ENCODE assay signal across 17 cellular contexts in the genomic region with DNA sequence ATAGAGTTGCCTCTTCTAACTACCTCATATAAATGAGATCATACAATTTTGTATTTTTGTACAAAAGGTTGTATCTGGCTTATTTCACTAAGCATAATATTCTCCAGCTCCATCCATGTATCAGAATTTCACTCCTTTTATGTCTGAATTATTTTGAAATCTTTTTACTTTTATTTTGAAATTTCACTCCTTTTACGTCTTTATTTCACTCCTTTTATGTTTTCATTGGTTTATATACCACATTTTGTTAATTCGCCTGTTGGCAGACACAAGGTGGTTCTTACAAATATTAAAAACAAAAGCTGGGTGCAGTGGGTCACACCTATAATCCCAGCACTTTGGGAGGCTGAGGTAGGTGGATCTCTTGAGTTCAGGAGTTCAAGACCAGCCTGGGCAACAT. TPM values are rescaled to one million over a fixed set of nuclear protein-coding genes. Genes with fewer than 3 reads are reported as not detected.
A peak's percentile ranks its signal among the peaks of the same experiment; 100 is the strongest.
DNase-seq lines count a peak whose midpoint lies in the region; ATAC-seq and TF ChIP-seq lines count a peak whose summit lies in the region.
"Had no signal": no experiment of that assay in that cellular context is flagged by ENCODE, and none has a peak within 500 bp of the region (broad histone marks: within the 10 kb centered on the region; RNA-seq: fewer than 3 reads in every experiment).

No MANE protein-coding gene starts in this region.

- peak overlapping the region; percentile 19 for H3K4me2 ChIP-seq in SU-DHL-6 (ENCODE audit: low read depth, low read length, poor library complexity, severe bottlenecking)

- no peaks in the 10 kb centered on the region for H3K27me3 ChIP-seq in SU-DHL-6 (ENCODE audit: low read length)

- TF ChIP-seq CTCF in SU-DHL-6 (IDR thresholded peaks at IDR 0.05; ENCODE audit: insufficient read depth, low read length, poor library complexity, severe bottlenecking), result no peak
- TF ChIP-seq CTCF in nephron progenitor cell (IDR thresholded peaks at IDR 0.05), result no peak

- H3K27ac Mint-ChIP-seq in T-helper 2 cell treated with Interferon-gamma antibody and Interleukin-4, amounts not matched to agents 5 μg/mL and 100 μg/mL, for 36 hours, result peak overlapping the region; percentile 3
- peak overlapping the region; percentile 4 for H3K27ac Mint-ChIP-seq in activated naive CD8-positive, alpha-beta T cell treated with anti-CD3 and anti-CD28 coated beads, Interleukin-2, amount 50 U/mL, for 24 hours
- H3K27ac Mint-ChIP-seq in activated naive CD8-positive, alpha-beta T cell treated with anti-CD3 and anti-CD28 coated beads for 36 hours, result no peak overlapping the region
- H3K27ac Mint-ChIP-seq in nephron progenitor cell, result peak overlapping the region; percentile 55

- H3K4me1 Mint-ChIP-seq in T-helper 2 cell treated with Interferon-gamma antibody and Interleukin-4, amounts not matched to agents 5 μg/mL and 100 μg/mL, for 36 hours (ENCODE audit: low read depth), result peaks cover 55% of the 10 kb centered on the region
- peaks cover 61% of the 10 kb centered on the region for H3K4me1 Mint-ChIP-seq in activated naive CD8-positive, alpha-beta T cell treated with anti-CD3 and anti-CD28 coated beads, Interleukin-2, amount 50 U/mL, for 24 hours
- peaks cover 50% of the 10 kb centered on the region for H3K4me1 Mint-ChIP-seq in activated naive CD8-positive, alpha-beta T cell treated with anti-CD3 and anti-CD28 coated beads for 36 hours
- H3K4me1 Mint-ChIP-seq in nephron progenitor cell, result peaks cover 25% of the 10 kb centered on the region

- peaks cover 52% of the 10 kb centered on the region for H4K20me1 ChIP-seq in SU-DHL-6 (ENCODE audit: low read depth, low read length)

- H3K9ac ChIP-seq in SU-DHL-6 (ENCODE audit: low read length), result no peak overlapping the region
- H3K9ac ChIP-seq: GM23248 had no signal

- no peaks in the 10 kb centered on the region for H3K9me3 ChIP-seq in SU-DHL-6 (ENCODE audit: insufficient read depth, low read length)
- H3K9me3 ChIP-seq: Caco-2 had no signal

- H3F3A ChIP-seq in SU-DHL-6 (ENCODE audit: insufficient read depth), result peaks cover 4% of the 10 kb centered on the region; the same call in 1 of the 2 replicates

- peaks cover 100% of the 10 kb centered on the region for H3K79me2 ChIP-seq in SU-DHL-6 (ENCODE audit: insufficient read depth, low read length)

- H3K27ac ChIP-seq in SU-DHL-6 (ENCODE audit: low read depth, low read length), result no peak overlapping the region
- H3K27ac ChIP-seq in caudate nucleus (ENCODE audit: low read depth, low read length), result no peak overlapping the region
- H3K27ac ChIP-seq: 22Rv1, GM23248, HL-60 had no signal

- peaks cover 14% of the 10 kb centered on the region for H3K36me3 Mint-ChIP-seq in T-helper 2 cell treated with Interferon-gamma antibody and Interleukin-4, amounts not matched to agents 5 μg/mL and 100 μg/mL, for 36 hours (ENCODE audit: low read depth)
- peaks cover 34% of the 10 kb centered on the region for H3K36me3 Mint-ChIP-seq in activated naive CD8-positive, alpha-beta T cell treated with anti-CD3 and anti-CD28 coated beads, Interleukin-2, amount 50 U/mL, for 24 hours (ENCODE audit: low read depth)
- H3K36me3 Mint-ChIP-seq in activated naive CD8-positive, alpha-beta T cell treated with anti-CD3 and anti-CD28 coated beads for 36 hours, result peaks cover 37% of the 10 kb centered on the region
- H3K36me3 Mint-ChIP-seq in nephron progenitor cell (ENCODE audit: low read depth), result peaks cover 42% of the 10 kb centered on the region
- H3K36me3 Mint-ChIP-seq: CD14-positive monocyte had no signal

- no peaks in the 10 kb centered on the region for H3K9me2 ChIP-seq in SU-DHL-6 (replicated peaks; ENCODE audit: insufficient read depth, low read length)

- ATAC-seq in activated naive CD8-positive, alpha-beta T cell treated with anti-CD3 and anti-CD28 coated beads, Interleukin-2, amount 50 U/mL, for 24 hours, result no peak
- no peak for ATAC-seq in GM21526 (IDR thresholded peaks at IDR 0.05; ENCODE audit: low FRiP score, unreplicated experiment)
- ATAC-seq: HCT116 had no signal

- no peaks in the 10 kb centered on the region for H3K9me3 Mint-ChIP-seq in T-helper 2 cell treated with Interferon-gamma antibody and Interleukin-4, amounts not matched to agents 5 μg/mL and 100 μg/mL, for 36 hours
- no peaks in the 10 kb centered on the region for H3K9me3 Mint-ChIP-seq in activated naive CD8-positive, alpha-beta T cell treated with anti-CD3 and anti-CD28 coated beads, Interleukin-2, amount 50 U/mL, for 24 hours
- no peaks in the 10 kb centered on the region for H3K9me3 Mint-ChIP-seq in activated naive CD8-positive, alpha-beta T cell treated with anti-CD3 and anti-CD28 coated beads for 36 hours
- H3K9me3 Mint-ChIP-seq in nephron progenitor cell, result peaks cover 4% of the 10 kb centered on the region
- H3K9me3 Mint-ChIP-seq: CD14-positive monocyte; CD8-positive, alpha-beta memory T cell had no signal

- H3K4me3 ChIP-seq in SU-DHL-6 (ENCODE audit: insufficient read depth, low read length, poor library complexity, severe bottlenecking), result no peak overlapping the region
- H3K4me3 ChIP-seq: GM23248 had no signal

- H3K4me3 Mint-ChIP-seq in T-helper 2 cell treated with Interferon-gamma antibody and Interleukin-4, amounts not matched to agents 5 μg/mL and 100 μg/mL, for 36 hours, result no peak overlapping the region
- peak overlapping the region; percentile 41 for H3K4me3 Mint-ChIP-seq in activated naive CD8-positive, alpha-beta T cell treated with anti-CD3 and anti-CD28 coated beads, Interleukin-2, amount 50 U/mL, for 24 hours
- H3K4me3 Mint-ChIP-seq in activated naive CD8-positive, alpha-beta T cell treated with anti-CD3 and anti-CD28 coated beads for 36 hours, result no peak overlapping the region
- no peak overlapping the region for H3K4me3 Mint-ChIP-seq in nephron progenitor cell
- H3K4me3 Mint-ChIP-seq: CD14-positive monocyte; CD8-positive, alpha-beta memory T cell had no signal

- no peaks in the 10 kb centered on the region for H3K27me3 Mint-ChIP-seq in T-helper 2 cell treated with Interferon-gamma antibody and Interleukin-4, amounts not matched to agents 5 μg/mL and 100 μg/mL, for 36 hours (ENCODE audit: low read depth)
- no peaks in the 10 kb centered on the region for H3K27me3 Mint-ChIP-seq in activated naive CD8-positive, alpha-beta T cell treated with anti-CD3 and anti-CD28 coated beads, Interleukin-2, amount 50 U/mL, for 24 hours
- no peaks in the 10 kb centered on the region for H3K27me3 Mint-ChIP-seq in activated naive CD8-positive, alpha-beta T cell treated with anti-CD3 and anti-CD28 coated beads for 36 hours
- no peaks in the 10 kb centered on the region for H3K27me3 Mint-ChIP-seq in nephron progenitor cell (ENCODE audit: low read depth, poor library complexity)

- H2AFZ ChIP-seq in SU-DHL-6 (ENCODE audit: low read depth, low read length, severe bottlenecking), result no peak overlapping the region
- H2AFZ ChIP-seq: GM23248 had no signal

- DNase-seq in T-helper 2 cell treated with Interferon-gamma antibody and Interleukin-4, amounts not matched to agents 5 μg/mL and 100 μg/mL, for 36 hours (ENCODE audit: low spot score), result no peak
- DNase-seq in T-helper 2 cell, result no peak
- no peak for DNase-seq in activated naive CD8-positive, alpha-beta T cell treated with anti-CD3 and anti-CD28 coated beads, Interleukin-2, amount 50 U/mL, for 24 hours
- DNase-seq in activated naive CD8-positive, alpha-beta T cell treated with anti-CD3 and anti-CD28 coated beads for 36 hours, result no peak
- no peak for DNase-seq in nephron progenitor cell
- no peak for DNase-seq in caudate nucleus (lab: John Stamatoyannopoulos, UW)
- DNase-seq: Caco-2; CD8-positive, alpha-beta memory T cell; DMS53; GF-D8; GM23248 had no signal

- peaks cover 3% of the 10 kb centered on the region; the same call in 1 of the 2 replicates for H3K36me3 ChIP-seq in SU-DHL-6 (ENCODE audit: low read length)

RNA-seq across cellular contexts. Expression of gene EZH2, which starts 5.8 kb away (rescaled TPM):
- 100 to 1,000 TPM; 109 to 111 TPM for total RNA-seq in activated naive CD8-positive, alpha-beta T cell treated with anti-CD3 and anti-CD28 coated beads for 36 hours
